1 cellular context compared by ENCODE assay signal in genomic region chr5:19626218-19626617, GRCh38.
TF ChIP-seq lines count a peak whose summit lies in the region.

No MANE protein-coding gene starts in this region.

TF ChIP-seq in GM23338, 12 proteins besides CTCF, POLR2A, EP300 and RAD21 (continued from another document):
- no peak for TF ChIP-seq ZNF462 (CRISPR knock-in tag; IDR thresholded peaks at IDR 0.05)
- no peak for TF ChIP-seq POLR2AphosphoS5 (IDR thresholded peaks at IDR 0.05; ENCODE audit: low read depth)
